Comparison of ENCODE assay signal across 27 cellular contexts in genomic region chr1:109356959-109357358, GRCh38. TPM values are rescaled to one million over a fixed set of nuclear protein-coding genes. Genes with fewer than 3 reads are reported as not detected.
"Had no signal": no experiment of that assay in that cellular context is flagged by ENCODE, and none has a peak within 500 bp of the region (broad histone marks: within the 10 kb centered on the region; RNA-seq: fewer than 3 reads in every experiment).

No MANE protein-coding gene starts in this region.

- H3K27ac Mint-ChIP-seq: activated CD4-positive, alpha-beta T cell treated with anti-CD3 and anti-CD28 coated beads, Interleukin-2, amount 10 ng/mL, durations not matched to agents 7 days and 5 days; activated CD8-positive, alpha-beta T cell treated with anti-CD3 and anti-CD28 coated beads for 36 hours; activated naive CD8-positive, alpha-beta T cell treated with anti-CD3 and anti-CD28 coated beads, Interleukin-2, amount 50 U/mL, for 24 hours; activated T-helper 1 cell treated with anti-CD3 and anti-CD28 coated beads, Interleukin-12 subunit alpha, Interleukin-12 subunit beta, Interleukin-2, Interleukin-4 antibody, amounts not matched to agents 30 ng/mL and 10 ng/mL and 1 ng/mL, durations not matched to agents 14 hours and 24 hours and 36 hours; natural killer cell treated with Interleukin-12 subunit alpha and Interleukin-12 subunit beta and Interleukin-15 and Interleukin-18, amount 100 ng/mL, for 72 hours; stimulated activated naive CD8-positive, alpha-beta T cell treated with anti-CD3 and anti-CD28 coated beads, Interleukin-15, Interleukin-2, amounts not matched to agents 100 ng/mL and 50 ng/mL, for 24 hours had no signal

- H3K27ac ChIP-seq: gastroesophageal sphincter, heart left ventricle, neutrophil, ovary, psoas muscle, right atrium auricular region, upper lobe of right lung, WERI-Rb-1 had no signal

- H3K27me3 ChIP-seq: gastroesophageal sphincter, heart left ventricle, neutrophil, ovary, right atrium auricular region, thyroid gland, upper lobe of right lung had no signal

- DNase-seq: activated CD4-positive, alpha-beta T cell treated with anti-CD3 and anti-CD28 coated beads, Interleukin-2, amount 10 ng/mL, durations not matched to agents 7 days and 5 days; activated CD4-positive, CD25-positive, alpha-beta regulatory T cell treated with anti-CD3 and anti-CD28 coated beads, Interleukin-2, amount 50 U/mL, for 72 hours; activated CD8-positive, alpha-beta T cell treated with anti-CD3 and anti-CD28 coated beads for 36 hours; activated gamma-delta T cell; activated naive CD4-positive, alpha-beta T cell treated with anti-CD3 and anti-CD28 coated beads, Interleukin-2, amount 50 U/mL, for 16 hours; activated naive CD8-positive, alpha-beta T cell treated with anti-CD3 and anti-CD28 coated beads, Interleukin-2, amount 50 U/mL, for 24 hours; anterior cingulate cortex; caudate nucleus; dermis blood vessel endothelial cell; effector CD8-positive, alpha-beta T cell; heart left ventricle; left ventricle myocardium superior; mammary epithelial cell; ovary; psoas muscle; stimulated activated CD4-positive, alpha-beta T cell treated with anti-CD3 and anti-CD28 coated beads, Interleukin-12 subunit alpha, Interleukin-12 subunit beta, amount 100 ng/mL, for 4 hours; substantia nigra; thyroid gland; upper lobe of right lung; WERI-Rb-1 had no signal

- H3K9me3 ChIP-seq: gastroesophageal sphincter, heart left ventricle, neutrophil, ovary, psoas muscle, right atrium auricular region, thyroid gland, upper lobe of right lung had no signal

- H3K4me3 ChIP-seq: gastroesophageal sphincter, heart left ventricle, ovary, psoas muscle, right atrium auricular region, thyroid gland, upper lobe of right lung had no signal

- H3K27me3 Mint-ChIP-seq: activated CD8-positive, alpha-beta T cell treated with anti-CD3 and anti-CD28 coated beads for 36 hours; brain; stimulated activated naive CD8-positive, alpha-beta T cell treated with anti-CD3 and anti-CD28 coated beads, Interleukin-15, Interleukin-2, amounts not matched to agents 100 ng/mL and 50 ng/mL, for 24 hours had no signal

- H3K4me1 ChIP-seq: upper lobe of right lung had no signal

- H3K36me3 Mint-ChIP-seq: natural killer cell treated with Interleukin-12 subunit alpha and Interleukin-12 subunit beta and Interleukin-15 and Interleukin-18, amount 100 ng/mL, for 72 hours had no signal

- H3K9me3 Mint-ChIP-seq: activated CD4-positive, alpha-beta T cell treated with anti-CD3 and anti-CD28 coated beads, Interleukin-2, amount 10 ng/mL, durations not matched to agents 7 days and 5 days; activated CD8-positive, alpha-beta T cell treated with anti-CD3 and anti-CD28 coated beads for 36 hours; activated naive CD8-positive, alpha-beta T cell treated with anti-CD3 and anti-CD28 coated beads, Interleukin-2, amount 50 U/mL, for 24 hours; activated T-helper 1 cell treated with anti-CD3 and anti-CD28 coated beads, Interleukin-12 subunit alpha, Interleukin-12 subunit beta, Interleukin-2, Interleukin-4 antibody, amounts not matched to agents 30 ng/mL and 10 ng/mL and 1 ng/mL, durations not matched to agents 14 hours and 24 hours and 36 hours; brain; natural killer cell treated with Interleukin-12 subunit alpha and Interleukin-12 subunit beta and Interleukin-15 and Interleukin-18, amount 100 ng/mL, for 72 hours; stimulated activated naive CD8-positive, alpha-beta T cell treated with anti-CD3 and anti-CD28 coated beads, Interleukin-15, Interleukin-2, amounts not matched to agents 100 ng/mL and 50 ng/mL, for 24 hours had no signal

- H3K4me1 Mint-ChIP-seq: activated naive CD8-positive, alpha-beta T cell treated with anti-CD3 and anti-CD28 coated beads, Interleukin-2, amount 50 U/mL, for 24 hours; brain had no signal

- H3K4me3 Mint-ChIP-seq: activated CD4-positive, alpha-beta T cell treated with anti-CD3 and anti-CD28 coated beads, Interleukin-2, amount 10 ng/mL, durations not matched to agents 7 days and 5 days; activated CD8-positive, alpha-beta T cell treated with anti-CD3 and anti-CD28 coated beads for 36 hours; activated naive CD8-positive, alpha-beta T cell treated with anti-CD3 and anti-CD28 coated beads, Interleukin-2, amount 50 U/mL, for 24 hours; activated T-helper 1 cell treated with anti-CD3 and anti-CD28 coated beads, Interleukin-12 subunit alpha, Interleukin-12 subunit beta, Interleukin-2, Interleukin-4 antibody, amounts not matched to agents 30 ng/mL and 10 ng/mL and 1 ng/mL, durations not matched to agents 14 hours and 24 hours and 36 hours; brain; natural killer cell treated with Interleukin-12 subunit alpha and Interleukin-12 subunit beta and Interleukin-15 and Interleukin-18, amount 100 ng/mL, for 72 hours; stimulated activated naive CD8-positive, alpha-beta T cell treated with anti-CD3 and anti-CD28 coated beads, Interleukin-15, Interleukin-2, amounts not matched to agents 100 ng/mL and 50 ng/mL, for 24 hours had no signal

- H3K36me3 ChIP-seq: ovary had no signal

RNA-seq across cellular contexts. Expression of gene MYBPHL, which starts 50.1 kb away (rescaled TPM):
- total RNA-seq: activated CD4-positive, alpha-beta T cell treated with anti-CD3 and anti-CD28 coated beads, Interleukin-2, amount 10 ng/mL, durations not matched to agents 7 days and 5 days; activated CD8-positive, alpha-beta T cell treated with anti-CD3 and anti-CD28 coated beads for 36 hours; activated T-helper 1 cell treated with anti-CD3 and anti-CD28 coated beads, Interleukin-12 subunit alpha, Interleukin-12 subunit beta, Interleukin-2, Interleukin-4 antibody, amounts not matched to agents 30 ng/mL and 10 ng/mL and 1 ng/mL, durations not matched to agents 14 hours and 24 hours and 36 hours; dermis blood vessel endothelial cell; natural killer cell treated with Interleukin-12 subunit alpha and Interleukin-12 subunit beta and Interleukin-15 and Interleukin-18, amount 100 ng/mL, for 72 hours; thyroid gland had no signal
- polyA plus RNA-seq: ovary had no signal
